Comparison of ENCODE assay signal across 8 cellular contexts in the genomic region with DNA sequence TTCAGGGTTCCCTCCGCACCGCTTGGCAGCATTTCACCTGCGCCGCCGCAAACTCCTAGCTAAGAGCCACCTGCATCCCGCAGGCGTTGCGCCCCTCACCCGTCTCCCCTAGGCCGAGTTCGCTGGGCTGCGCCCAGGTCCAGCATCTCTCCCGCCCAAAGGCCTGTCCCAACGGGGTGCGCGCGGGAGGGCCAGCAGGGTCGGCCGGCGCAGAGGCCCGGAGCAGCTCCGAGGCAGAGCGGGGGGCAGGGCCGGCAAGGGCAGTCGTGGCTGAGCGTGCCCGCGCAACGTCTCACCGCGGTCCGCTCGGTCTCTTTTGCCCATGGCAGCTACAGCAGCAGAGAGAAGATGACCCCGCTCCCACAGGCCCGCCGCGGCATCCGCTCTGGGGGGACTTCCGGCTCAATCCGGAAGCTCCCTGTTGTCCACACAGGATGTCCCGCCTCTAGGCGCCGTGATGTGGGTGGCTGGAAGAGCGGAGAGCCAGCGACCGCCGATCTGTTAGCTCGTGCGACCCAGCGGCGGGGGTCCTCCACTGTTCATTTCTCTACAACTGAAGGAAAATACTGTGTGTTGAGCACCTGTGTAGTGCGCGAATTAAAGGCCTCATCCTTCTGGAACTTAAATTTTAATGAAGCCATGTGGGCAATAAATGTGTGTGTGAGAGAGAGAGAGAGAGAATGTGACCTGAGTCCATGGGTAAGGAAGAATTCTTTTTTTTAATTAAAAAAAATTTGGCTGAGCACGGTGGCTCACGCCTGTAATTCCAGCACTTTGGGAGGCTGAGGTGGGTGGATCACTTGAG. TPM values are rescaled to one million over a fixed set of nuclear protein-coding genes. Genes with fewer than 3 reads are reported as not detected.
A peak's percentile ranks its signal among the peaks of the same experiment; 100 is the strongest.
DNase-seq lines count a peak whose midpoint lies in the region; ATAC-seq, FAIRE-seq and TF ChIP-seq lines count a peak whose summit lies in the region.

A gene (minus strand): TSS at position 387 of the 805 bp plus-strand sequence. CDS start 63 bp downstream, at position 324.

- DNase-seq in D721Med (ENCODE audit: insufficient read length, low spot score) (peak; percentile 91), HUDEP-2 (lab: John Stamatoyannopoulos, UW; ENCODE audit: unreplicated experiment in 76 of 76) (peak in 74 of 76 experiments; percentile 5 to 83 (median 66)), OCI-M2 (lab: John Stamatoyannopoulos, UW; ENCODE audit: unreplicated experiment) (peak; percentile 3), activated T-cell treated with anti-CD3 and anti-CD28 coated beads for 4 hours (peak; percentile 70), epithelial cell of proximal tubule (ENCODE audit: low read depth) (peak; percentile 6), mucosa of gallbladder (ENCODE audit: low spot score) (peak; percentile 79)
- peak; percentile 77 for DNase-seq in stimulated activated CD8-positive, alpha-beta memory T cell treated with anti-CD3 and anti-CD28 coated beads, Interleukin-4, amount 100 ng/mL, for 24 hours (ENCODE audit: low read depth)

- TF ChIP-seq CTCF in D721Med (IDR thresholded peaks at IDR 0.05; ENCODE audit: insufficient read depth, missing control alignments) = no peak
- TF ChIP-seq CTCF in epithelial cell of proximal tubule (conservative IDR thresholded peaks at IDR 0.05; ENCODE audit: low read depth, low read length) = no peak

- FAIRE-seq in D721Med (lab: Jason Lieb, UNC) = no peak

- peak within 1 kb of the TSS; percentile 100 for H3K4me3 ChIP-seq in epithelial cell of proximal tubule (ENCODE audit: low read depth, low read length)

- ATAC-seq in GM21390 (IDR thresholded peaks at IDR 0.05; ENCODE audit: unreplicated experiment) = peak; percentile 100

RNA-seq across cellular contexts. Expression of the gene that starts here (rescaled TPM):
- 40.1 TPM in 2 replicates for total RNA-seq in epithelial cell of proximal tubule
- total RNA-seq in mucosa of gallbladder = 34.7 TPM

Comparison
In these comparisons a context has a peak if more than half of its experiments do, and no peak if none do; other contexts are left out.
1. Peak in every context shown above with its lines: DNase-seq, ATAC-seq and H3K4me3 ChIP-seq.
2. DNase-seq: peak in every context shown above with its lines; median percentile 91 in D721Med; 79 in mucosa of gallbladder; 77 in stimulated activated CD8-positive, alpha-beta memory T cell treated with anti-CD3 and anti-CD28 coated beads, Interleukin-4, amount 100 ng/mL, for 24 hours; 70 in activated T-cell treated with anti-CD3 and anti-CD28 coated beads for 4 hours; 66 in HUDEP-2; 6 in epithelial cell of proximal tubule; 3 in OCI-M2.